In genomic region chr5:133421806-133422205, GRCh38 we compare ENCODE assay signal across 15 cellular contexts.
"Had no signal": no experiment of that assay in that cellular context is flagged by ENCODE, and none has a peak within 500 bp of the region (broad histone marks: within the 10 kb centered on the region; RNA-seq: fewer than 3 reads in every experiment).

No MANE protein-coding gene starts in this region.

- H3K4me1 ChIP-seq: gastrocnemius medialis, uterus had no signal

- H3K9me3 ChIP-seq: gastrocnemius medialis, ovary, upper lobe of left lung, uterus had no signal

- H3K36me3 ChIP-seq: gastrocnemius medialis, ovary, upper lobe of left lung, uterus had no signal

- H3K9me3 Mint-ChIP-seq: natural killer cell had no signal

- H3K4me3 ChIP-seq: coronary artery, gastrocnemius medialis, ovary, upper lobe of left lung, uterus had no signal

- DNase-seq: effector CD4-positive, alpha-beta T cell; gastrocnemius medialis; natural killer cell; nucleus accumbens; ovary; right cardiac atrium; small intestine; stimulated activated CD4-positive, alpha-beta T cell treated with anti-CD3 and anti-CD28 coated beads, Interleukin-12 subunit alpha, Interleukin-12 subunit beta, amount 100 ng/mL, for 4 hours; stimulated activated naive CD4-positive, alpha-beta T cell treated with Interleukin-2 at 50 U/mL for 16 hours; upper lobe of left lung; uterus had no signal

- H3K27me3 ChIP-seq: gastrocnemius medialis, ovary, upper lobe of left lung, uterus had no signal

- H3K36me3 Mint-ChIP-seq: natural killer cell had no signal

- H3K27ac ChIP-seq: coronary artery, gastrocnemius medialis, ovary, upper lobe of left lung, uterus had no signal

- ATAC-seq: esophagus mucosa, gastrocnemius medialis, left lobe of liver, natural killer cell, right cardiac atrium had no signal

- H3K27ac Mint-ChIP-seq: natural killer cell had no signal

- H3K4me3 Mint-ChIP-seq: natural killer cell, neural crest cell had no signal
